In genomic region chr16:20327444-20328041, GRCh38 we compare ENCODE assay signal across 1 cellular context.
TF ChIP-seq lines count a peak whose summit lies in the region.

Gene GP2, minus strand, starts transcription at chr16:20327513. Its CDS starts 1,082 bp downstream, at chr16:20326431.

TF ChIP-seq in WTC11, 78 proteins besides CTCF, POLR2A, EP300 and RAD21 (continued from another document):
- no peak for TF ChIP-seq ZNF425 (CRISPR knock-in tag; conservative IDR thresholded peaks at IDR 0.05)
- no peak for TF ChIP-seq FOXP1 (CRISPR knock-in tag; IDR thresholded peaks at IDR 0.05; ENCODE audit: borderline replicate concordance)
- no peak for TF ChIP-seq HMGXB4 (CRISPR knock-in tag; IDR thresholded peaks at IDR 0.05)
- TF ChIP-seq CREM (CRISPR knock-in tag; IDR thresholded peaks at IDR 0.05), result no peak
- no peak for TF ChIP-seq ARID4B (CRISPR knock-in tag; IDR thresholded peaks at IDR 0.05; ENCODE audit: borderline replicate concordance)
- TF ChIP-seq ERG (CRISPR knock-in tag; IDR thresholded peaks at IDR 0.05), result no peak
- TF ChIP-seq ESRRA (CRISPR knock-in tag; IDR thresholded peaks at IDR 0.05; ENCODE audit: borderline replicate concordance), result no peak
- no peak for TF ChIP-seq FOXK1 (CRISPR knock-in tag; IDR thresholded peaks at IDR 0.05)
- no peak for TF ChIP-seq FOXP4 (CRISPR knock-in tag; IDR thresholded peaks at IDR 0.05)
- TF ChIP-seq USF2 (CRISPR knock-in tag; IDR thresholded peaks at IDR 0.05), result no peak
- TF ChIP-seq OVOL2 (CRISPR knock-in tag; IDR thresholded peaks at IDR 0.05; ENCODE audit: borderline replicate concordance), result no peak
- no peak for TF ChIP-seq PRRX2 (CRISPR knock-in tag; IDR thresholded peaks at IDR 0.05)
